Comparison of ENCODE assay signal across 9 cellular contexts in the genomic region with DNA sequence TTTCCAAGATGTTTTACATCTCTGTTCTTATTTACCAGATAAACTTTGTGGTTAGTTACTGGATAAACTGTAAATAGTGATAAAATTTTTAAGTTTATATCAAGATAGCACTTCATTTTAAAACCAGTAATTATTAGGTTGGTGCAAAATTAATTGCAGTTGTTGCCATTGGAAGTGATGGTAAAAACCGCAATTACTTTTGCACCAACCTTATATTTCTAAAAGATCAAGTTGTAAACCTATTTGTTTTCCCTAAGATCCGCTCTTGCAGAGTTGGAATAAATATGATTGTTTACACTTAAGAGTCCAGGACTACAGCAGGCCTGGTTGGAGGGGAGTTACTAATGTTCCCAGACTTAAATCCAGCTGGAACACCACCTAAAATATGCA. TPM values are rescaled to one million over a fixed set of nuclear protein-coding genes. Genes with fewer than 3 reads are reported as not detected.
A peak's percentile ranks its signal among the peaks of the same experiment; 100 is the strongest.
DNase-seq lines count a peak whose midpoint lies in the region; ATAC-seq and TF ChIP-seq lines count a peak whose summit lies in the region.
"Had no signal": no experiment of that assay in that cellular context is flagged by ENCODE, and none has a peak within 500 bp of the region (broad histone marks: within the 10 kb centered on the region; RNA-seq: fewer than 3 reads in every experiment).

No MANE protein-coding gene starts in this region.

- no peak for ATAC-seq in lung (ENCODE audit: insufficient read depth, low FRiP score)
- ATAC-seq in HG03039 (IDR thresholded peaks at IDR 0.05; ENCODE audit: unreplicated experiment), result no peak
- no peak for ATAC-seq in GM18868 (IDR thresholded peaks at IDR 0.05; ENCODE audit: unreplicated experiment)

- peaks cover 7% of the 10 kb centered on the region for H3K4me1 Mint-ChIP-seq in T-helper 1 cell treated with Interleukin-12 subunit alpha and Interleukin-12 subunit beta and Interleukin-4 antibody, amounts not matched to agents 30 μg/mL and 1 μg/mL, for 36 hours (ENCODE audit: low read depth)

- no peak overlapping the region for H3K27ac Mint-ChIP-seq in T-helper 1 cell treated with Interleukin-12 subunit alpha and Interleukin-12 subunit beta and Interleukin-4 antibody, amounts not matched to agents 30 μg/mL and 1 μg/mL, for 36 hours

- peak overlapping the region; percentile 68 for H3K4me3 Mint-ChIP-seq in T-helper 1 cell treated with Interleukin-12 subunit alpha and Interleukin-12 subunit beta and Interleukin-4 antibody, amounts not matched to agents 30 μg/mL and 1 μg/mL, for 36 hours

- no peaks in the 10 kb centered on the region for H3K9me3 ChIP-seq in lung (ENCODE audit: control insufficient read depth in 2 of 2, insufficient read depth in 1 of 2, low read length in 1 of 2)
- H3K9me3 ChIP-seq in subcutaneous abdominal adipose tissue (ENCODE audit: control insufficient read depth in 5 of 5, low read length in 5 of 5), result no peaks in the 10 kb centered on the region

- H3K4me3 ChIP-seq in brain microvascular endothelial cell (ENCODE audit: low read depth, low read length), result peak overlapping the region; percentile 66
- H3K4me3 ChIP-seq in lung, result peak overlapping the region; percentile 43
- peak overlapping the region; percentile 75 to 90 (median 83) for H3K4me3 ChIP-seq in subcutaneous abdominal adipose tissue (ENCODE audit: low read depth in 1 of 5, low read length in 5 of 5)

- peaks cover 4% of the 10 kb centered on the region for H3K27me3 Mint-ChIP-seq in T-helper 1 cell treated with Interleukin-12 subunit alpha and Interleukin-12 subunit beta and Interleukin-4 antibody, amounts not matched to agents 30 μg/mL and 1 μg/mL, for 36 hours (ENCODE audit: low read depth)

- no peaks in the 10 kb centered on the region for H3K27me3 ChIP-seq in brain microvascular endothelial cell (replicated peaks)
- no peaks in the 10 kb centered on the region for H3K27me3 ChIP-seq in lung (ENCODE audit: control insufficient read depth, insufficient read depth)
- no peaks in the 10 kb centered on the region for H3K27me3 ChIP-seq in subcutaneous abdominal adipose tissue (ENCODE audit: control insufficient read depth in 5 of 5, insufficient read depth in 4 of 5, low read length in 5 of 5)

- H3K36me3 ChIP-seq in brain microvascular endothelial cell (replicated peaks), result no peaks in the 10 kb centered on the region
- no peaks in the 10 kb centered on the region for H3K36me3 ChIP-seq in lung (ENCODE audit: control insufficient read depth in 2 of 2, insufficient read depth in 2 of 2, low read length in 2 of 2)
- H3K36me3 ChIP-seq in subcutaneous abdominal adipose tissue (ENCODE audit: control insufficient read depth in 5 of 5, insufficient read depth in 5 of 5, low read length in 5 of 5), result no peaks in the 10 kb centered on the region

- H3K36me3 Mint-ChIP-seq in T-helper 1 cell treated with Interleukin-12 subunit alpha and Interleukin-12 subunit beta and Interleukin-4 antibody, amounts not matched to agents 30 μg/mL and 1 μg/mL, for 36 hours (ENCODE audit: low read depth), result peaks cover 13% of the 10 kb centered on the region

- in situ Hi-C loops in brain microvascular endothelial cell (cut with HindIII; ENCODE audit: low pct_ligation_motif_present, low sequenced_read_pairs), result no loop called here

- H3K9ac ChIP-seq in subcutaneous abdominal adipose tissue (ENCODE audit: low read length in 5 of 5), result peak overlapping the region in 3 of 5 donors; percentile 65 to 97 (median 89)

- H3K4me1 ChIP-seq in lung (ENCODE audit: control insufficient read depth in 2 of 2, insufficient read depth in 2 of 2, low read length in 2 of 2) (peaks cover 0 to 7% of the 10 kb centered on the region in 2 donors), subcutaneous abdominal adipose tissue (ENCODE audit: control insufficient read depth in 5 of 5, insufficient read depth in 5 of 5, low read length in 5 of 5) (peaks cover 2 to 28% (median 26%) of the 10 kb centered on the region in 5 donors)

- TF ChIP-seq CTCF in brain microvascular endothelial cell (IDR thresholded peaks at IDR 0.05; ENCODE audit: low read depth, low read length, missing control alignments) (no peak), lung (IDR thresholded peaks at IDR 0.05; ENCODE audit: control extremely low read depth, extremely low read depth) (no peak)

- WGBS in lung, 2 donors, result 13 to 19% methylated on average over 2 of the region's 2 CpGs

- H3K9me3 Mint-ChIP-seq in T-helper 1 cell treated with Interleukin-12 subunit alpha and Interleukin-12 subunit beta and Interleukin-4 antibody, amounts not matched to agents 30 μg/mL and 1 μg/mL, for 36 hours, result no peaks in the 10 kb centered on the region

- DNase-seq in T-helper 1 cell, result no peak
- no peak for DNase-seq in brain microvascular endothelial cell
- no peak for DNase-seq in lung (ENCODE audit: low spot score)
- DNase-seq in kidney glomerular epithelial cell (lab: John Stamatoyannopoulos, UW), result no peak

- H3K27ac ChIP-seq in brain microvascular endothelial cell, result no peak overlapping the region
- no peak overlapping the region for H3K27ac ChIP-seq in lung (ENCODE audit: low read depth in 1 of 2, low read length in 1 of 2)
- peak overlapping the region; percentile 78 for H3K27ac ChIP-seq in subcutaneous abdominal adipose tissue (ENCODE audit: low read depth, low read length)
- H3K27ac ChIP-seq: 22Rv1 had no signal

RNA-seq across cellular contexts. Expression of a gene that starts 0.5 kb away (rescaled TPM):
- 10 to 100 TPM; 10.1 to 48.5 TPM for total RNA-seq in lung
- polyA plus RNA-seq in lung, result 10 to 100 TPM in 1 of 2 donors, 1 to 10 TPM in 1; 8.0 to 11.1 TPM

RNA-seq across cellular contexts. Expression of a gene that starts 59.3 kb away (rescaled TPM):
- total RNA-seq in lung, result 1 to 10 TPM; 2.7 to 7.2 TPM
- 1 to 10 TPM in 1 of 2 donors, under 1 TPM in 1; 0.57 to 1.3 TPM for polyA plus RNA-seq in lung
